In the genomic region with DNA sequence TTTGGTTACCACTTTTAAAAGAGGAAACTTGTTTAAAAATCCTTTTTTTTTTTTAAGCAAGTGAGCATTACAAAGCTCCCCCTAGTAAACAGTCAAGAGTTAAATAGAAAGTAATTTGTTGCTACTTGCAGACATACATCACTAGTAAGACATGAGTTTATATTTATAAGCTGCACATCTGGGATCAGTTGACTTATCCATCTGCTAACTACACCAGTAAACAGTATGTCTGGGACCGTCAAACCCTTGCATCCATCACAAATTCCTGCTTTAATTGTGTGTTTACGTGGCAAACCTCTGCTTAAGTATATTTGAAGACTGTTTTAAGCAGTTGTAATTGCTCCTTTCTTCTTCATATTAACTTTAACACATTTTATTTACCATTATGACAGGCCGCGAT, we compare ENCODE assay signal across 23 cellular contexts.
DNase-seq lines count a peak whose midpoint lies in the region; ATAC-seq, FAIRE-seq and TF ChIP-seq lines count a peak whose summit lies in the region.
"Had no signal": no experiment of that assay in that cellular context is flagged by ENCODE, and none has a peak within 500 bp of the region (broad histone marks: within the 10 kb centered on the region; RNA-seq: fewer than 3 reads in every experiment).

No MANE protein-coding gene starts in this region.

- no peaks in the 10 kb centered on the region for H3K9me3 Mint-ChIP-seq in activated B cell treated with CpG ODN at 0.5 μM for 24 hours
- H3K9me3 Mint-ChIP-seq in memory B cell: no peaks in the 10 kb centered on the region
- H3K9me3 Mint-ChIP-seq in WTC11: no peaks in the 10 kb centered on the region
- no peaks in the 10 kb centered on the region for H3K9me3 Mint-ChIP-seq in natural killer cell
- H3K9me3 Mint-ChIP-seq in osteocyte (ENCODE audit: unreplicated experiment): no peaks in the 10 kb centered on the region
- H3K9me3 Mint-ChIP-seq: activated naive CD4-positive, alpha-beta T cell treated with anti-CD3 and anti-CD28 coated beads for 36 hours; dendritic cell treated with granulocyte-macrophage colony-stimulating factor and Interleukin-4, amounts not matched to agents 40 ng/mL and 50 ng/mL, for 4 days; stimulated activated naive CD8-positive, alpha-beta T cell treated with anti-CD3 and anti-CD28 coated beads, Interleukin-15, Interleukin-2, amounts not matched to agents 100 ng/mL and 50 ng/mL, for 24 hours had no signal

- peak overlapping the region; percentile 96 for H3K27ac Mint-ChIP-seq in activated B cell treated with CpG ODN at 0.5 μM for 24 hours
- peak overlapping the region; percentile 97 for H3K27ac Mint-ChIP-seq in memory B cell
- H3K27ac Mint-ChIP-seq in WTC11: no peak overlapping the region
- no peak overlapping the region for H3K27ac Mint-ChIP-seq in natural killer cell
- H3K27ac Mint-ChIP-seq in osteocyte (ENCODE audit: unreplicated experiment): no peak overlapping the region
- H3K27ac Mint-ChIP-seq: activated naive CD4-positive, alpha-beta T cell treated with anti-CD3 and anti-CD28 coated beads for 36 hours; dendritic cell treated with granulocyte-macrophage colony-stimulating factor and Interleukin-4, amounts not matched to agents 40 ng/mL and 50 ng/mL, for 4 days had no signal

- H3K4me1 Mint-ChIP-seq in activated B cell treated with CpG ODN at 0.5 μM for 24 hours (peaks cover 96% of the 10 kb centered on the region), memory B cell (peaks cover 55% of the 10 kb centered on the region), WTC11 (peaks cover 39% of the 10 kb centered on the region), natural killer cell (no peaks in the 10 kb centered on the region), osteocyte (ENCODE audit: unreplicated experiment) (peaks cover 49% of the 10 kb centered on the region)

- no peak for TF ChIP-seq POLR2A in GM12892 (IDR thresholded peaks at IDR 0.05; ENCODE audit: low read depth, low read length)

- peak overlapping the region; percentile 62 for H3K4me3 Mint-ChIP-seq in activated B cell treated with CpG ODN at 0.5 μM for 24 hours
- peak overlapping the region; percentile 67 for H3K4me3 Mint-ChIP-seq in memory B cell
- no peak overlapping the region for H3K4me3 Mint-ChIP-seq in WTC11
- no peak overlapping the region for H3K4me3 Mint-ChIP-seq in natural killer cell
- H3K4me3 Mint-ChIP-seq in osteocyte (ENCODE audit: unreplicated experiment): no peak overlapping the region
- H3K4me3 Mint-ChIP-seq: activated naive CD4-positive, alpha-beta T cell treated with anti-CD3 and anti-CD28 coated beads for 36 hours; dendritic cell treated with granulocyte-macrophage colony-stimulating factor and Interleukin-4, amounts not matched to agents 40 ng/mL and 50 ng/mL, for 4 days; stimulated activated naive CD8-positive, alpha-beta T cell treated with anti-CD3 and anti-CD28 coated beads, Interleukin-15, Interleukin-2, amounts not matched to agents 100 ng/mL and 50 ng/mL, for 24 hours had no signal

- CTCF ChIA-PET in activated B cell treated with CpG ODN at 0.5 μM for 24 hours (lab: Charles Lee): interaction anchor here (0.8 to 3.2 kb wide), 7 partner anchors 43 to 877 kb away, joined by 3 to 24 read pairs (median 4); no protein-coding TSS in a partner anchor
- CTCF ChIA-PET in WTC11 (lab: Charles Lee): interaction anchor here (1.2 to 2.0 kb wide), 3 partner anchors 153 to 1209 kb away, joined by 3 to 18 read pairs (median 4); partner anchors contain the start of gene LSM11

- FAIRE-seq in GM12892 (lab: Jason Lieb, UNC): peak; percentile 86
- FAIRE-seq: A549, D721Med had no signal

- ATAC-seq in activated B cell treated with CpG ODN at 0.5 μM for 24 hours (ENCODE audit: low read depth) (no peak), memory B cell (ENCODE audit: low read depth) (no peak), WTC11 (no peak), natural killer cell (no peak)
- ATAC-seq: A549, mucosa of descending colon had no signal

- intact Hi-C loops in activated B cell treated with CpG ODN at 0.5 μM for 24 hours (cut with micrococcal nuclease): loop anchor here (1.0 to 5.0 kb wide), 6 partner anchors 16 to 176 kb away; no protein-coding TSS in a partner anchor
- intact Hi-C loops in natural killer cell (cut with micrococcal nuclease): no loop called here

- POLR2A ChIA-PET in activated B cell treated with CpG ODN at 0.5 μM for 24 hours (lab: Charles Lee): interaction anchor here (0.6 to 18.0 kb wide), 17 partner anchors 19 to 257 kb away, joined by 3 to 483 read pairs (median 7); partner anchors contain the start of gene EBF1
- POLR2A ChIA-PET in WTC11 (lab: Charles Lee): no interaction called here

- DNase-seq in AG08395 (ENCODE audit: low spot score) (peak; percentile 10), GM12892 (ENCODE audit: insufficient read length) (no peak), activated B cell treated with CpG ODN at 0.5 μM for 24 hours (no peak), memory B cell (ENCODE audit: low spot score in 2 of 2) (no peak), WTC11 (ENCODE audit: low spot score) (no peak), natural killer cell (no peak), osteocyte (ENCODE audit: extremely low spot score, unreplicated experiment) (no peak)
- DNase-seq in activated CD4-positive, alpha-beta T cell treated with anti-CD3 and anti-CD28 coated beads for 48 hours: no peak
- DNase-seq: activated CD4-positive, CD25-positive, alpha-beta regulatory T cell treated with anti-CD3 and anti-CD28 coated beads, Interleukin-2, amount 50 U/mL, for 72 hours; activated naive CD4-positive, alpha-beta T cell treated with anti-CD3 and anti-CD28 coated beads for 36 hours; activated T-cell treated with anti-CD3 and anti-CD28 coated beads, Interleukin-2, amount 50 U/mL, for 48 hours; foreskin melanocyte; H7; islet precursor cell; mucosa of descending colon; NCI-H2107; NCI-H524 treated with DMSO at 0.1 percent for 48 hours; stimulated activated CD4-positive, alpha-beta T cell treated with anti-CD3 and anti-CD28 coated beads, Interleukin-4, amount 100 ng/mL, for 1 hour; tibial artery had no signal

- H3K36me3 Mint-ChIP-seq in activated B cell treated with CpG ODN at 0.5 μM for 24 hours (ENCODE audit: low read depth): peaks cover 23% of the 10 kb centered on the region
- H3K36me3 Mint-ChIP-seq in memory B cell: peaks cover 6% of the 10 kb centered on the region
- no peaks in the 10 kb centered on the region for H3K36me3 Mint-ChIP-seq in WTC11
- no peaks in the 10 kb centered on the region for H3K36me3 Mint-ChIP-seq in natural killer cell
- H3K36me3 Mint-ChIP-seq in osteocyte (ENCODE audit: unreplicated experiment): peaks cover 7% of the 10 kb centered on the region

- no peak for TF ChIP-seq CTCF in activated B cell treated with CpG ODN at 0.5 μM for 24 hours (IDR thresholded peaks at IDR 0.05)
- no peak for TF ChIP-seq CTCF in WTC11 (IDR thresholded peaks at IDR 0.05)
- no peak for TF ChIP-seq CTCF in natural killer cell (IDR thresholded peaks at IDR 0.05)
- no peak for TF ChIP-seq CTCF in osteocyte (IDR thresholded peaks at IDR 0.05)

- no peaks in the 10 kb centered on the region for H3K27me3 Mint-ChIP-seq in activated B cell treated with CpG ODN at 0.5 μM for 24 hours
- H3K27me3 Mint-ChIP-seq in memory B cell: no peaks in the 10 kb centered on the region
- H3K27me3 Mint-ChIP-seq in WTC11 (ENCODE audit: low read depth): peaks cover 86% of the 10 kb centered on the region
- H3K27me3 Mint-ChIP-seq in natural killer cell (ENCODE audit: low read depth in 2 of 2): peaks cover 4 to 9% of the 10 kb centered on the region in 2 donors
- no peaks in the 10 kb centered on the region for H3K27me3 Mint-ChIP-seq in osteocyte (ENCODE audit: unreplicated experiment)
- H3K27me3 Mint-ChIP-seq: dendritic cell treated with granulocyte-macrophage colony-stimulating factor and Interleukin-4, amounts not matched to agents 40 ng/mL and 50 ng/mL, for 4 days; stimulated activated naive CD8-positive, alpha-beta T cell treated with anti-CD3 and anti-CD28 coated beads, Interleukin-15, Interleukin-2, amounts not matched to agents 100 ng/mL and 50 ng/mL, for 24 hours had no signal

TF ChIP-seq in WTC11, 78 proteins besides CTCF, POLR2A, EP300 and RAD21 (continues in another document):
- TF ChIP-seq CDX4 (CRISPR knock-in tag; IDR thresholded peaks at IDR 0.05; ENCODE audit: borderline replicate concordance) (no peak), ZNF416 (CRISPR knock-in tag; IDR thresholded peaks at IDR 0.05) (no peak), JAZF1 (CRISPR knock-in tag; IDR thresholded peaks at IDR 0.05) (no peak), ZNF512 (CRISPR knock-in tag; IDR thresholded peaks at IDR 0.05; ENCODE audit: borderline replicate concordance) (no peak), FOXK1 (CRISPR knock-in tag; IDR thresholded peaks at IDR 0.05) (no peak), GABPB1 (CRISPR knock-in tag; IDR thresholded peaks at IDR 0.05) (no peak)

Comparison
In these comparisons a context has a peak if more than half of its experiments do, and no peak if none do; other contexts are left out.
1. H3K27ac Mint-ChIP-seq: peak in activated B cell treated with CpG ODN at 0.5 μM for 24 hours (single experiment) and memory B cell (single experiment); none in WTC11 (single experiment), natural killer cell (0 of 2) and osteocyte (single experiment).
2. H3K4me3 Mint-ChIP-seq: peak in activated B cell treated with CpG ODN at 0.5 μM for 24 hours (single experiment) and memory B cell (single experiment); none in WTC11 (single experiment), natural killer cell (single experiment) and osteocyte (single experiment).